In the genomic region with DNA sequence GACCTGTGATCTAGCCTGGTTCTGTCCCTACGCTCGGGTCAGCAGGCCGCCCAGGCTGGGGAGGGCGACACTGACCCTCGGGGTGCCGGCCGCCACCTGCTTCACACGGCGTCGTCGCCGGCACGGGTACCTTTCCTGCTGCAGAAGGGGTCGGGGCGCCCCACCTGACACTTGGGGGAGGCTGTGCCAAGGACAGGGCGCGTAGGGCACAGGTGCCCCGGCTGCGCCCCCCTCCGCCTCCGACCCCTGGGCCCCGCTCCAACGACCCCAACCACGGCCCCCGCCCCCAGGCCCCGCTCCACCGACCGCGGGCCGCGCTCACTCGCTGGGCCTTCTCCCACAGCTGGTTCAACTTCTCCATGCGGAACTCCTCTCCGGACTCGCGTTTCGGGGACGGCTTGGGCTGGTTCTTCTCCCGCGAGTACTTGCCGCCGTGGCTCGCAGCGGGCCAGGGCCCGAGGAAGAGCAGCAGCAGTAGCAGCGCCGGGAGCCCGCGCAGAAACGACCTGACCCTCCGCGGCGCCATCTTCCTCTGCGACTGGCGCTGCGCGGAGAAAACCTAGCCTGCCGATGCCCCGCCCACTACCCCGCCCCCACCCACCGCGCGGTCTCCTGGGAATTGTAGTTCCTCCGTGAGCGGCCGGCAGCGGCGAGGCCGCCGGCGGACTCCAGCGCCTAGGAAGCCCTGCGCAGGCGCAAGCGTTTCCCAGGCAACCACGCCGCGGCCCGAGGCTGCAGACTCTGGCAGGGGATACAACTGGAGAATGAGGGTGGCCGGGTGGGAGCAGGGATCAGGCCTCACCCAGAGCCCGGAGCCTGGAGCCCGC, we compare ENCODE assay signal across 1 cellular context.
A peak's percentile ranks its signal among the peaks of the same experiment; 100 is the strongest.
TF ChIP-seq lines count a peak whose summit lies in the region.

A gene with protein sequence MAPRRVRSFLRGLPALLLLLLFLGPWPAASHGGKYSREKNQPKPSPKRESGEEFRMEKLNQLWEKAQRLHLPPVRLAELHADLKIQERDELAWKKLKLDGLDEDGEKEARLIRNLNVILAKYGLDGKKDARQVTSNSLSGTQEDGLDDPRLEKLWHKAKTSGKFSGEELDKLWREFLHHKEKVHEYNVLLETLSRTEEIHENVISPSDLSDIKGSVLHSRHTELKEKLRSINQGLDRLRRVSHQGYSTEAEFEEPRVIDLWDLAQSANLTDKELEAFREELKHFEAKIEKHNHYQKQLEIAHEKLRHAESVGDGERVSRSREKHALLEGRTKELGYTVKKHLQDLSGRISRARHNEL (minus strand): TSS at position 536 of the 827 bp plus-strand sequence. CDS start 10 bp downstream, at position 526.

TF ChIP-seq in HepG2, 621 proteins besides CTCF, POLR2A, EP300 and RAD21 (continued from another document and continues in another):
- TF ChIP-seq, protein P1, sequence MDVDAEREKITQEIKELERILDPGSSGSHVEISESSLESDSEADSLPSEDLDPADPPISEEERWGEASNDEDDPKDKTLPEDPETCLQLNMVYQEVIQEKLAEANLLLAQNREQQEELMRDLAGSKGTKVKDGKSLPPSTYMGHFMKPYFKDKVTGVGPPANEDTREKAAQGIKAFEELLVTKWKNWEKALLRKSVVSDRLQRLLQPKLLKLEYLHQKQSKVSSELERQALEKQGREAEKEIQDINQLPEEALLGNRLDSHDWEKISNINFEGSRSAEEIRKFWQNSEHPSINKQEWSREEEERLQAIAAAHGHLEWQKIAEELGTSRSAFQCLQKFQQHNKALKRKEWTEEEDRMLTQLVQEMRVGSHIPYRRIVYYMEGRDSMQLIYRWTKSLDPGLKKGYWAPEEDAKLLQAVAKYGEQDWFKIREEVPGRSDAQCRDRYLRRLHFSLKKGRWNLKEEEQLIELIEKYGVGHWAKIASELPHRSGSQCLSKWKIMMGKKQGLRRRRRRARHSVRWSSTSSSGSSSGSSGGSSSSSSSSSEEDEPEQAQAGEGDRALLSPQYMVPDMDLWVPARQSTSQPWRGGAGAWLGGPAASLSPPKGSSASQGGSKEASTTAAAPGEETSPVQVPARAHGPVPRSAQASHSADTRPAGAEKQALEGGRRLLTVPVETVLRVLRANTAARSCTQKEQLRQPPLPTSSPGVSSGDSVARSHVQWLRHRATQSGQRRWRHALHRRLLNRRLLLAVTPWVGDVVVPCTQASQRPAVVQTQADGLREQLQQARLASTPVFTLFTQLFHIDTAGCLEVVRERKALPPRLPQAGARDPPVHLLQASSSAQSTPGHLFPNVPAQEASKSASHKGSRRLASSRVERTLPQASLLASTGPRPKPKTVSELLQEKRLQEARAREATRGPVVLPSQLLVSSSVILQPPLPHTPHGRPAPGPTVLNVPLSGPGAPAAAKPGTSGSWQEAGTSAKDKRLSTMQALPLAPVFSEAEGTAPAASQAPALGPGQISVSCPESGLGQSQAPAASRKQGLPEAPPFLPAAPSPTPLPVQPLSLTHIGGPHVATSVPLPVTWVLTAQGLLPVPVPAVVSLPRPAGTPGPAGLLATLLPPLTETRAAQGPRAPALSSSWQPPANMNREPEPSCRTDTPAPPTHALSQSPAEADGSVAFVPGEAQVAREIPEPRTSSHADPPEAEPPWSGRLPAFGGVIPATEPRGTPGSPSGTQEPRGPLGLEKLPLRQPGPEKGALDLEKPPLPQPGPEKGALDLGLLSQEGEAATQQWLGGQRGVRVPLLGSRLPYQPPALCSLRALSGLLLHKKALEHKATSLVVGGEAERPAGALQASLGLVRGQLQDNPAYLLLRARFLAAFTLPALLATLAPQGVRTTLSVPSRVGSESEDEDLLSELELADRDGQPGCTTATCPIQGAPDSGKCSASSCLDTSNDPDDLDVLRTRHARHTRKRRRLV (CRISPR knock-in tag; IDR thresholded peaks at IDR 0.05): no peak
- TF ChIP-seq ZNF468 (CRISPR knock-in tag; IDR thresholded peaks at IDR 0.05) (no peak), RXRA (CRISPR knock-in tag; IDR thresholded peaks at IDR 0.05) (0 out of 2 replicates have a peak, but pooled peaks have one; percentile 8), ZNF724P (CRISPR knock-in tag; IDR thresholded peaks at IDR 0.05; ENCODE audit: borderline replicate concordance) (peak; percentile 88; the same call in 1 of the 2 replicates), ZNF580 (CRISPR knock-in tag; IDR thresholded peaks at IDR 0.05; ENCODE audit: borderline replicate concordance, low read depth) (peak; percentile 93), ZNF367 (CRISPR knock-in tag; IDR thresholded peaks at IDR 0.05; ENCODE audit: borderline replicate concordance) (no peak), NR0B2 (CRISPR knock-in tag; IDR thresholded peaks at IDR 0.05) (peak; percentile 24; the same call in 1 of the 2 replicates), CHD2 (IDR thresholded peaks at IDR 0.05; ENCODE audit: low read depth, low read length) (peak; percentile 65; the same call in 1 of the 2 replicates), ZNF253 (CRISPR knock-in tag; IDR thresholded peaks at IDR 0.05; ENCODE audit: borderline replicate concordance) (no peak), ATM (IDR thresholded peaks at IDR 0.05; ENCODE audit: borderline replicate concordance) (no peak), ZNF335 (CRISPR knock-in tag; IDR thresholded peaks at IDR 0.05) (peak; percentile 56; the same call in 1 of the 2 replicates), ZNF24 (IDR thresholded peaks at IDR 0.05) (no peak), ZNF34 (CRISPR knock-in tag; IDR thresholded peaks at IDR 0.05; ENCODE audit: borderline replicate concordance) (no peak), ASH2L (IDR thresholded peaks at IDR 0.05; ENCODE audit: insufficient read length, low read depth, low read length) (peak; percentile 77), GTF3A (CRISPR knock-in tag; conservative IDR thresholded peaks at IDR 0.05) (no peak), ZNF143 (CRISPR knock-in tag; IDR thresholded peaks at IDR 0.05) (peak; percentile 87; the same call in 1 of the 2 replicates), RFXAP (CRISPR knock-in tag; IDR thresholded peaks at IDR 0.05; ENCODE audit: borderline replicate concordance) (0 out of 2 replicates have a peak, but pooled peaks have one; percentile 57), SOX5 (CRISPR knock-in tag; IDR thresholded peaks at IDR 0.05; ENCODE audit: borderline replicate concordance) (peak; percentile 38; the same call in 1 of the 2 replicates), SALL1 (CRISPR knock-in tag; IDR thresholded peaks at IDR 0.05) (peak; percentile 73; the same call in 1 of the 2 replicates), ZFP62 (CRISPR knock-in tag; IDR thresholded peaks at IDR 0.05) (no peak), RFXANK (CRISPR knock-in tag; IDR thresholded peaks at IDR 0.05) (0 out of 2 replicates have a peak, but pooled peaks have one; percentile 39), ZNF280D (CRISPR knock-in tag; IDR thresholded peaks at IDR 0.05) (peak; percentile 50; the same call in 1 of the 2 replicates), ZNF879 (CRISPR knock-in tag; IDR thresholded peaks at IDR 0.05) (no peak; the same call in 1 of the 2 replicates), ZSCAN30 (CRISPR knock-in tag; IDR thresholded peaks at IDR 0.05) (no peak), SMAD9 (CRISPR knock-in tag; IDR thresholded peaks at IDR 0.05) (no peak), ZNF230 (CRISPR knock-in tag; IDR thresholded peaks at IDR 0.05) (peak; percentile 63; the same call in 1 of the 2 replicates), ELF1 (CRISPR knock-in tag; IDR thresholded peaks at IDR 0.05) (no peak; the same call in 1 of the 2 replicates), ZNF749 (CRISPR knock-in tag; IDR thresholded peaks at IDR 0.05; ENCODE audit: borderline replicate concordance) (no peak), TAF1 (CRISPR knock-in tag; IDR thresholded peaks at IDR 0.05) (peak; percentile 95)
- TF ChIP-seq, protein P2, sequence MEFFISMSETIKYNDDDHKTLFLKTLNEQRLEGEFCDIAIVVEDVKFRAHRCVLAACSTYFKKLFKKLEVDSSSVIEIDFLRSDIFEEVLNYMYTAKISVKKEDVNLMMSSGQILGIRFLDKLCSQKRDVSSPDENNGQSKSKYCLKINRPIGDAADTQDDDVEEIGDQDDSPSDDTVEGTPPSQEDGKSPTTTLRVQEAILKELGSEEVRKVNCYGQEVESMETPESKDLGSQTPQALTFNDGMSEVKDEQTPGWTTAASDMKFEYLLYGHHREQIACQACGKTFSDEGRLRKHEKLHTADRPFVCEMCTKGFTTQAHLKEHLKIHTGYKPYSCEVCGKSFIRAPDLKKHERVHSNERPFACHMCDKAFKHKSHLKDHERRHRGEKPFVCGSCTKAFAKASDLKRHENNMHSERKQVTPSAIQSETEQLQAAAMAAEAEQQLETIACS (CRISPR knock-in tag; IDR thresholded peaks at IDR 0.05): peak; percentile 54
- TF ChIP-seq, protein P3, sequence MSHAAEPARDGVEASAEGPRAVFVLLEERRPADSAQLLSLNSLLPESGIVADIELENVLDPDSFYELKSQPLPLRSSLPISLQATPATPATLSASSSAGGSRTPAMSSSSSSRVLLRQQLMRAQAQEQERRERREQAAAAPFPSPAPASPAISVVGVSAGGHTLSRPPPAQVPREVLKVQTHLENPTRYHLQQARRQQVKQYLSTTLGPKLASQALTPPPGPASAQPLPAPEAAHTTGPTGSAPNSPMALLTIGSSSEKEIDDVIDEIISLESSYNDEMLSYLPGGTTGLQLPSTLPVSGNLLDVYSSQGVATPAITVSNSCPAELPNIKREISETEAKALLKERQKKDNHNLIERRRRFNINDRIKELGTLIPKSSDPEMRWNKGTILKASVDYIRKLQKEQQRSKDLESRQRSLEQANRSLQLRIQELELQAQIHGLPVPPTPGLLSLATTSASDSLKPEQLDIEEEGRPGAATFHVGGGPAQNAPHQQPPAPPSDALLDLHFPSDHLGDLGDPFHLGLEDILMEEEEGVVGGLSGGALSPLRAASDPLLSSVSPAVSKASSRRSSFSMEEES (CRISPR knock-in tag; IDR thresholded peaks at IDR 0.05): 0 out of 2 replicates have a peak, but pooled peaks have one; percentile 24
- TF ChIP-seq, protein P4, sequence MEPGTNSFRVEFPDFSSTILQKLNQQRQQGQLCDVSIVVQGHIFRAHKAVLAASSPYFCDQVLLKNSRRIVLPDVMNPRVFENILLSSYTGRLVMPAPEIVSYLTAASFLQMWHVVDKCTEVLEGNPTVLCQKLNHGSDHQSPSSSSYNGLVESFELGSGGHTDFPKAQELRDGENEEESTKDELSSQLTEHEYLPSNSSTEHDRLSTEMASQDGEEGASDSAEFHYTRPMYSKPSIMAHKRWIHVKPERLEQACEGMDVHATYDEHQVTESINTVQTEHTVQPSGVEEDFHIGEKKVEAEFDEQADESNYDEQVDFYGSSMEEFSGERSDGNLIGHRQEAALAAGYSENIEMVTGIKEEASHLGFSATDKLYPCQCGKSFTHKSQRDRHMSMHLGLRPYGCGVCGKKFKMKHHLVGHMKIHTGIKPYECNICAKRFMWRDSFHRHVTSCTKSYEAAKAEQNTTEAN (CRISPR knock-in tag; conservative IDR thresholded peaks at IDR 0.05): 0 out of 2 replicates have a peak, but pooled peaks have one; percentile 17
